8 cellular contexts compared by ENCODE assay signal in genomic region chr2:120231974-120232635, GRCh38. TPM values are rescaled to one million over a fixed set of nuclear protein-coding genes. Genes with fewer than 3 reads are reported as not detected.
DNase-seq lines count a peak whose midpoint lies in the region; ATAC-seq and TF ChIP-seq lines count a peak whose summit lies in the region.

No MANE protein-coding gene starts in this region.

- H3K36me3 ChIP-seq in SJCRH30: no peaks in the 10 kb centered on the region
- no peaks in the 10 kb centered on the region for H3K36me3 ChIP-seq in adipocyte (ENCODE audit: control insufficient read depth, insufficient read depth, low read length, severe bottlenecking)
- H3K36me3 ChIP-seq in lung (ENCODE audit: control insufficient read depth in 2 of 2, insufficient read depth in 2 of 2, low read length in 2 of 2): no peaks in the 10 kb centered on the region

- 17% methylated on average over 15 of the region's 15 CpGs for whole genome bisulfite sequencing in lung, 2 donors

- no peak for TF ChIP-seq CTCF in lung (IDR thresholded peaks at IDR 0.05; ENCODE audit: control extremely low read depth, extremely low read depth)

- H3K27ac ChIP-seq in SJCRH30 (no peak overlapping the region), lung (ENCODE audit: low read depth in 1 of 2, low read length in 1 of 2) (peak overlapping the region; percentile 47 to 87)

- H3K4me1 ChIP-seq in SJCRH30 (no peaks in the 10 kb centered on the region; the same call in 1 of the 2 replicates), adipocyte (ENCODE audit: control insufficient read depth, insufficient read depth, low read length) (peaks cover 6% of the 10 kb centered on the region), lung (ENCODE audit: control insufficient read depth in 2 of 2, insufficient read depth in 2 of 2, low read length in 2 of 2) (no peaks in the 10 kb centered on the region)

- DNase-seq in SJCRH30 (no peak), adipocyte (ENCODE audit: low read depth) (no peak), lung (ENCODE audit: low spot score) (peak; percentile 40), DMS114 treated with DMSO at 0.1 percent for 48 hours (lab: John Stamatoyannopoulos, UW; ENCODE audit: unreplicated experiment) (no peak), NCI-H1436 treated with DMSO at 0.1 percent for 48 hours (lab: John Stamatoyannopoulos, UW) (no peak)
- DNase-seq in stimulated activated CD8-positive, alpha-beta memory T cell treated with anti-CD3 and anti-CD28 coated beads, Interleukin-7, amount 100 ng/mL, for 4 hours (ENCODE audit: low read depth in 2 of 2): peak; percentile 54 to 77

- H3K4me3 ChIP-seq in SJCRH30: peak overlapping the region; percentile 29
- H3K4me3 ChIP-seq in adipocyte (ENCODE audit: low read length): peak overlapping the region; percentile 83
- no peak overlapping the region for H3K4me3 ChIP-seq in lung

- H3K9me3 ChIP-seq in SJCRH30 (replicated peaks) (no peaks in the 10 kb centered on the region), adipocyte (ENCODE audit: control insufficient read depth, low read length) (no peaks in the 10 kb centered on the region), lung (ENCODE audit: control insufficient read depth in 2 of 2, insufficient read depth in 1 of 2, low read length in 1 of 2) (no peaks in the 10 kb centered on the region)

- ATAC-seq in GM18505 (IDR thresholded peaks at IDR 0.05; ENCODE audit: unreplicated experiment) (peak; percentile 73), HG02840 (IDR thresholded peaks at IDR 0.05; ENCODE audit: low FRiP score, unreplicated experiment) (peak; percentile 77), lung (ENCODE audit: insufficient read depth, low FRiP score) (peak; percentile 71)

- peak overlapping the region; percentile 78 for H3K9ac ChIP-seq in adipocyte (ENCODE audit: low read length)

- H3K27me3 ChIP-seq in SJCRH30 (peaks cover 12% of the 10 kb centered on the region), adipocyte (replicated peaks; ENCODE audit: control insufficient read depth, insufficient read depth, low read length) (no peaks in the 10 kb centered on the region), lung (ENCODE audit: control insufficient read depth, insufficient read depth) (no peaks in the 10 kb centered on the region)

- TF ChIP-seq POLR2A in GM18505 (IDR thresholded peaks at IDR 0.05; ENCODE audit: borderline replicate concordance, extremely low read depth, insufficient read depth, insufficient read length): peak; percentile 73

RNA-seq across cellular contexts. Expression of gene TMEM185B, which starts 8.9 kb away (rescaled TPM):
- total RNA-seq in SJCRH30 (2014; rRNA removed; shearing (Covaris generic)): 1.5 and 1.6 TPM in 2 replicates
- total RNA-seq in lung: 10 to 100 TPM; 27.1 to 35.2 TPM
- polyA plus RNA-seq in lung: 10 to 100 TPM in 1 of 2 donors, 1 to 10 TPM in 1; 6.5 to 27.0 TPM

RNA-seq across cellular contexts. Expression of gene RALB, which starts 20.5 kb away (rescaled TPM):
- 33.3 and 35.8 TPM in 2 replicates for total RNA-seq in SJCRH30 (2014; rRNA removed; shearing (Covaris generic))
- total RNA-seq in lung: 100 to 1,000 TPM in 1 of 2 donors, 10 to 100 TPM in 1; 53.8 to 100 TPM
- polyA plus RNA-seq in lung: 100 to 1,000 TPM in 1 of 2 donors, 10 to 100 TPM in 1; 34.6 to 111 TPM

Comparison
In these comparisons a context has a peak if more than half of its experiments do, and no peak if none do; other contexts are left out.
1. DNase-seq: peak in lung (single experiment) and stimulated activated CD8-positive, alpha-beta memory T cell treated with anti-CD3 and anti-CD28 coated beads, Interleukin-7, amount 100 ng/mL, for 4 hours (2 of 2); none in SJCRH30 (0 of 2), adipocyte (single experiment), DMS114 treated with DMSO at 0.1 percent for 48 hours (single experiment) and NCI-H1436 treated with DMSO at 0.1 percent for 48 hours (single experiment).
2. RNA of gene TMEM185B, which starts 8.9 kb away (total RNA-seq): 27.1 to 35.2 TPM in lung; 1.5 to 1.6 TPM in SJCRH30; every median in the first group is over 10 times any median in the second.
3. Peak in every context shown above with its lines, with median percentiles within 50 percentile points of each other: ATAC-seq.